In genomic region chr12:12392428-12392827, GRCh38 we compare ENCODE assay signal across 1 cellular context.
TF ChIP-seq lines count a peak whose summit lies in the region.

No MANE protein-coding gene starts in this region.

TF ChIP-seq in SK-N-SH, 30 proteins besides CTCF, POLR2A, EP300 and RAD21 (continued from another document):
- TF ChIP-seq, protein P1, sequence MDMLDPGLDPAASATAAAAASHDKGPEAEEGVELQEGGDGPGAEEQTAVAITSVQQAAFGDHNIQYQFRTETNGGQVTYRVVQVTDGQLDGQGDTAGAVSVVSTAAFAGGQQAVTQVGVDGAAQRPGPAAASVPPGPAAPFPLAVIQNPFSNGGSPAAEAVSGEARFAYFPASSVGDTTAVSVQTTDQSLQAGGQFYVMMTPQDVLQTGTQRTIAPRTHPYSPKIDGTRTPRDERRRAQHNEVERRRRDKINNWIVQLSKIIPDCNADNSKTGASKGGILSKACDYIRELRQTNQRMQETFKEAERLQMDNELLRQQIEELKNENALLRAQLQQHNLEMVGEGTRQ (IDR thresholded peaks at IDR 0.05; ENCODE audit: borderline replicate concordance, low read depth, low read length): no peak
- no peak for TF ChIP-seq YY1 (IDR thresholded peaks at IDR 0.05; ENCODE audit: low read depth)
- TF ChIP-seq RXRA (IDR thresholded peaks at IDR 0.05; ENCODE audit: borderline replicate concordance, low read depth): no peak
- TF ChIP-seq GABPA (IDR thresholded peaks at IDR 0.05; ENCODE audit: low read depth): no peak
- TF ChIP-seq FOXM1 (IDR thresholded peaks at IDR 0.05; ENCODE audit: low read depth): no peak
- TF ChIP-seq EZH2phosphoT487 (IDR thresholded peaks at IDR 0.05; ENCODE audit: borderline replicate concordance, low read depth): no peak
- TF ChIP-seq, protein P2, sequence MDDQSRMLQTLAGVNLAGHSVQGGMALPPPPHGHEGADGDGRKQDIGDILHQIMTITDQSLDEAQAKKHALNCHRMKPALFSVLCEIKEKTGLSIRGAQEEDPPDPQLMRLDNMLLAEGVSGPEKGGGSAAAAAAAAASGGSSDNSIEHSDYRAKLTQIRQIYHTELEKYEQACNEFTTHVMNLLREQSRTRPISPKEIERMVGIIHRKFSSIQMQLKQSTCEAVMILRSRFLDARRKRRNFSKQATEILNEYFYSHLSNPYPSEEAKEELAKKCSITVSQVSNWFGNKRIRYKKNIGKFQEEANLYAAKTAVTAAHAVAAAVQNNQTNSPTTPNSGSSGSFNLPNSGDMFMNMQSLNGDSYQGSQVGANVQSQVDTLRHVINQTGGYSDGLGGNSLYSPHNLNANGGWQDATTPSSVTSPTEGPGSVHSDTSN (IDR thresholded peaks at IDR 0.05): no peak
- TF ChIP-seq, protein P3, sequence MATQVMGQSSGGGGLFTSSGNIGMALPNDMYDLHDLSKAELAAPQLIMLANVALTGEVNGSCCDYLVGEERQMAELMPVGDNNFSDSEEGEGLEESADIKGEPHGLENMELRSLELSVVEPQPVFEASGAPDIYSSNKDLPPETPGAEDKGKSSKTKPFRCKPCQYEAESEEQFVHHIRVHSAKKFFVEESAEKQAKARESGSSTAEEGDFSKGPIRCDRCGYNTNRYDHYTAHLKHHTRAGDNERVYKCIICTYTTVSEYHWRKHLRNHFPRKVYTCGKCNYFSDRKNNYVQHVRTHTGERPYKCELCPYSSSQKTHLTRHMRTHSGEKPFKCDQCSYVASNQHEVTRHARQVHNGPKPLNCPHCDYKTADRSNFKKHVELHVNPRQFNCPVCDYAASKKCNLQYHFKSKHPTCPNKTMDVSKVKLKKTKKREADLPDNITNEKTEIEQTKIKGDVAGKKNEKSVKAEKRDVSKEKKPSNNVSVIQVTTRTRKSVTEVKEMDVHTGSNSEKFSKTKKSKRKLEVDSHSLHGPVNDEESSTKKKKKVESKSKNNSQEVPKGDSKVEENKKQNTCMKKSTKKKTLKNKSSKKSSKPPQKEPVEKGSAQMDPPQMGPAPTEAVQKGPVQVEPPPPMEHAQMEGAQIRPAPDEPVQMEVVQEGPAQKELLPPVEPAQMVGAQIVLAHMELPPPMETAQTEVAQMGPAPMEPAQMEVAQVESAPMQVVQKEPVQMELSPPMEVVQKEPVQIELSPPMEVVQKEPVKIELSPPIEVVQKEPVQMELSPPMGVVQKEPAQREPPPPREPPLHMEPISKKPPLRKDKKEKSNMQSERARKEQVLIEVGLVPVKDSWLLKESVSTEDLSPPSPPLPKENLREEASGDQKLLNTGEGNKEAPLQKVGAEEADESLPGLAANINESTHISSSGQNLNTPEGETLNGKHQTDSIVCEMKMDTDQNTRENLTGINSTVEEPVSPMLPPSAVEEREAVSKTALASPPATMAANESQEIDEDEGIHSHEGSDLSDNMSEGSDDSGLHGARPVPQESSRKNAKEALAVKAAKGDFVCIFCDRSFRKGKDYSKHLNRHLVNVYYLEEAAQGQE (IDR thresholded peaks at IDR 0.05; ENCODE audit: low read depth, low read length): no peak
